In genomic region chr5:100841358-100842076, GRCh38 we compare ENCODE assay signal across 11 cellular contexts.
A peak's percentile ranks its signal among the peaks of the same experiment; 100 is the strongest.
DNase-seq lines count a peak whose midpoint lies in the region; ATAC-seq, FAIRE-seq and TF ChIP-seq lines count a peak whose summit lies in the region.
"Had no signal": no experiment of that assay in that cellular context is flagged by ENCODE, and none has a peak within 500 bp of the region (broad histone marks: within the 10 kb centered on the region; RNA-seq: fewer than 3 reads in every experiment).

No MANE protein-coding gene starts in this region.

- H2AFZ ChIP-seq in endothelial cell of umbilical vein (ENCODE audit: low read depth, low read length) = peak overlapping the region; percentile 22

- no peak for TF ChIP-seq POLR2A in A549 (IDR thresholded peaks at IDR 0.05; ENCODE audit: low read length)
- TF ChIP-seq POLR2A in endothelial cell of umbilical vein (IDR thresholded peaks at IDR 0.05; ENCODE audit: low read depth, low read length) = no peak
- no peak for TF ChIP-seq POLR2A in stomach (IDR thresholded peaks at IDR 0.05)

- TF ChIP-seq RAD21 in A549 (conservative IDR thresholded peaks at IDR 0.05 in 1 of 2, IDR thresholded peaks at IDR 0.05 in 1 of 2) = no peak

- ATAC-seq in A549 (peak; percentile 50 to 59; a peak in 4 of 6 replicates), GM19455 (IDR thresholded peaks at IDR 0.05; ENCODE audit: unreplicated experiment) (peak; percentile 56), GM18520 (IDR thresholded peaks at IDR 0.05; ENCODE audit: unreplicated experiment) (no peak)

- CTCF ChIA-PET in A549 (lab: Yijun Ruan, JAX) = interaction anchor here (0.7 to 1.7 kb wide), 3 partner anchors 9 to 43 kb away, joined by 3 to 5 read pairs (median 3); no protein-coding TSS in a partner anchor
- CTCF ChIA-PET in endothelial cell of umbilical vein (lab: Charles Lee) = interaction anchor here (0.9 to 2.5 kb wide), 12 partner anchors 9 to 1737 kb away, joined by 3 to 20 read pairs (median 4); partner anchors contain the start of gene ST8SIA4

- peak overlapping the region; percentile 61 to 66 for H3K27ac ChIP-seq in A549
- peak overlapping the region; percentile 56 for H3K27ac ChIP-seq in KOPT-K1 (ENCODE audit: low read depth, low read length, poor library complexity, severe bottlenecking)
- H3K27ac ChIP-seq in endothelial cell of umbilical vein (ENCODE audit: insufficient read depth, low read depth, low read length) = peak overlapping the region; percentile 89
- H3K27ac ChIP-seq in stomach = peak overlapping the region in 1 of 5 donors; percentile 39
- H3K27ac ChIP-seq: HL-60 had no signal

- no peaks in the 10 kb centered on the region for H3K79me2 ChIP-seq in endothelial cell of umbilical vein (ENCODE audit: control insufficient read depth, insufficient read depth, low read length)

- H3K4me1 ChIP-seq in A549 = peaks cover 43% of the 10 kb centered on the region
- peaks cover 56% of the 10 kb centered on the region for H3K4me1 ChIP-seq in endothelial cell of umbilical vein (ENCODE audit: control insufficient read depth, extremely low read depth, insufficient read depth, low read length)
- no peaks in the 10 kb centered on the region for H3K4me1 ChIP-seq in stomach

- H3K9me3 ChIP-seq in A549 (no peaks in the 10 kb centered on the region), KOPT-K1 (ENCODE audit: insufficient read depth, low read length, poor library complexity, severe bottlenecking) (no peaks in the 10 kb centered on the region), endothelial cell of umbilical vein (replicated peaks; ENCODE audit: control insufficient read depth, insufficient read depth, low read length) (no peaks in the 10 kb centered on the region), stomach (no peaks in the 10 kb centered on the region)

- no peak for TF ChIP-seq CTCF in A549 (IDR thresholded peaks at IDR 0.05)
- TF ChIP-seq CTCF in endothelial cell of umbilical vein (IDR thresholded peaks at IDR 0.05; ENCODE audit: extremely low read depth in 1 of 2, insufficient read depth in 1 of 2, low read depth in 1 of 2, low read length in 2 of 2) = no peak
- no peak for TF ChIP-seq CTCF in stomach (IDR thresholded peaks at IDR 0.05)

- peaks cover 44% of the 10 kb centered on the region for H3K36me3 ChIP-seq in KOPT-K1 (ENCODE audit: insufficient read depth, low read length)
- H3K36me3 ChIP-seq in endothelial cell of umbilical vein (ENCODE audit: control insufficient read depth in 2 of 2, extremely low read depth in 1 of 2, insufficient read depth in 2 of 2, low read length in 2 of 2) = no peaks in the 10 kb centered on the region
- no peaks in the 10 kb centered on the region for H3K36me3 ChIP-seq in stomach

- H3K9me1 ChIP-seq in endothelial cell of umbilical vein (replicated peaks; ENCODE audit: control insufficient read depth, extremely low read depth, insufficient read depth, low read length) = no peaks in the 10 kb centered on the region

- WGBS in A549 (ENCODE audit: missing lambda C conversion rate) = 55% methylated on average over 4 of the region's 4 CpGs
- WGBS in stomach, 5 donors = 64 to 78% (median 74%) methylated on average over 4 of the region's 4 CpGs

- no peak for TF ChIP-seq EP300 in A549 (IDR thresholded peaks at IDR 0.05)
- no peak for TF ChIP-seq EP300 in stomach (IDR thresholded peaks at IDR 0.05)

- H4K20me1 ChIP-seq in endothelial cell of umbilical vein (replicated peaks; ENCODE audit: control insufficient read depth, extremely low read depth, insufficient read depth, low read length) = no peaks in the 10 kb centered on the region

- FAIRE-seq in A549 (lab: Jason Lieb, UNC) = peak; percentile 13
- peak; percentile 83 for FAIRE-seq in endothelial cell of umbilical vein (lab: Jason Lieb, UNC)
- FAIRE-seq: frontal cortex had no signal

- peak overlapping the region; percentile 68 for H3K4me2 ChIP-seq in A549
- H3K4me2 ChIP-seq in endothelial cell of umbilical vein (ENCODE audit: insufficient read depth, low read length) = peak overlapping the region; percentile 87

- POLR2A ChIA-PET in A549 (lab: Yijun Ruan, JAX) = no interaction called here
- POLR2A ChIA-PET in endothelial cell of umbilical vein (lab: Charles Lee) = interaction anchor here (1.1 to 2.6 kb wide), 3 partner anchors 59 to 63 kb away, joined by 3 to 12 read pairs (median 7); partner anchors contain the start of gene ST8SIA4

- dilution Hi-C loops in endothelial cell of umbilical vein (cut with MboI; ENCODE audit: extremely low pct_ligation_motif_present, low sequenced_read_pairs) = no loop called here

- DNase-seq in A549 (ENCODE audit: low read depth in 1 of 2, low spot score in 1 of 2) = peak in 1 of 2 experiments; percentile 25
- peak; percentile 87 for DNase-seq in endothelial cell of umbilical vein (ENCODE audit: low read depth, low spot score)
- DNase-seq in stomach = no peak
- DNase-seq in posterior vena cava (ENCODE audit: low spot score) = no peak
- DNase-seq in activated effector memory CD4-positive, alpha-beta T cell treated with anti-CD3 and anti-CD28 coated beads, Interleukin-2, amount 50 U/mL, for 16 hours = no peak
- DNase-seq: stimulated activated CD4-positive, alpha-beta T cell treated with anti-CD3 and anti-CD28 coated beads, Interleukin-2, amount 100 ng/mL, for 24 hours had no signal

- peak overlapping the region; percentile 79 for H3K9ac ChIP-seq in endothelial cell of umbilical vein (replicated peaks; ENCODE audit: extremely low read depth, insufficient read depth, low read length)

- intact Hi-C loops in endothelial cell of umbilical vein (cut with micrococcal nuclease) (loop anchor here (1.0 to 5.0 kb wide), 5 partner anchors 36 to 265 kb away; no protein-coding TSS in a partner anchor), stomach (cut with DNase I; ENCODE audit: low total_unique reads) (no loop called here), posterior vena cava (cut with DNase I) (no loop called here)

- H3K4me3 ChIP-seq in A549 = no peak overlapping the region
- H3K4me3 ChIP-seq in endothelial cell of umbilical vein (replicated peaks in 1 of 3; ENCODE audit: insufficient read depth in 1 of 3, low read depth in 1 of 3, low read length in 3 of 3) = peak overlapping the region in 1 of 3 experiments; percentile 33
- no peak overlapping the region for H3K4me3 ChIP-seq in stomach

- BruUV-seq in endothelial cell of umbilical vein (replicated peaks; lab: Mats Ljungman, UMichigan) = TSS peak; percentile 23

- H3K27me3 ChIP-seq in endothelial cell of umbilical vein (ENCODE audit: control insufficient read depth in 2 of 2, insufficient read depth in 2 of 2, low read length in 2 of 2) (no peaks in the 10 kb centered on the region), stomach (no peaks in the 10 kb centered on the region)

TF ChIP-seq in A549, 52 proteins besides CTCF, POLR2A, EP300 and RAD21:
- no peak for TF ChIP-seq POLR2AphosphoS2 (conservative IDR thresholded peaks at IDR 0.05; ENCODE audit: low read length)
TF ChIP-seq in A549: peak in this region for 0.

TF ChIP-seq in endothelial cell of umbilical vein, 7 proteins besides CTCF, POLR2A, EP300 and RAD21:
- TF ChIP-seq POLR2AphosphoS5 (IDR thresholded peaks at IDR 0.05; ENCODE audit: insufficient read depth, low read depth, low read length) = peak; percentile 45
- TF ChIP-seq MYC (IDR thresholded peaks at IDR 0.05; ENCODE audit: low read depth, low read length) = no peak
- TF ChIP-seq GATA2 (IDR thresholded peaks at IDR 0.05; ENCODE audit: insufficient read depth, insufficient read length, low read depth, low read length) = peak; percentile 79
- peak; percentile 83 for TF ChIP-seq JUN (IDR thresholded peaks at IDR 0.05; ENCODE audit: borderline replicate concordance, insufficient read depth, insufficient read length, low read depth)
- TF ChIP-seq FOS (IDR thresholded peaks at IDR 0.05; ENCODE audit: borderline replicate concordance, insufficient read depth, low read length) = no peak
- TF ChIP-seq, protein P1, sequence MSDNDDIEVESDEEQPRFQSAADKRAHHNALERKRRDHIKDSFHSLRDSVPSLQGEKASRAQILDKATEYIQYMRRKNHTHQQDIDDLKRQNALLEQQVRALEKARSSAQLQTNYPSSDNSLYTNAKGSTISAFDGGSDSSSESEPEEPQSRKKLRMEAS (IDR thresholded peaks at IDR 0.05; ENCODE audit: insufficient read depth, insufficient read length) = no peak
- no peak for TF ChIP-seq EZH2 (IDR thresholded peaks at IDR 0.05; ENCODE audit: borderline replicate concordance, low read depth, low read length, severe bottlenecking)
